In genomic region chr16:31451201-31451600, GRCh38 we compare ENCODE assay signal across 17 cellular contexts. TPM values are rescaled to one million over a fixed set of nuclear protein-coding genes. Genes with fewer than 3 reads are reported as not detected.
DNase-seq lines count a peak whose midpoint lies in the region; ATAC-seq and TF ChIP-seq lines count a peak whose summit lies in the region.
"Had no signal": no experiment of that assay in that cellular context is flagged by ENCODE, and none has a peak within 500 bp of the region (broad histone marks: within the 10 kb centered on the region; RNA-seq: fewer than 3 reads in every experiment).

No MANE protein-coding gene starts in this region.

- H4K20me1 ChIP-seq in HCT116 (ENCODE audit: insufficient read depth) (no peaks in the 10 kb centered on the region), hepatocyte (ENCODE audit: insufficient read depth, poor library complexity, severe bottlenecking) (no peaks in the 10 kb centered on the region)

- POLR2A ChIA-PET in HCT116 (lab: Charles Lee): interaction anchor here (1.3 to 1.7 kb wide), 4 partner anchors 8 to 271 kb away, joined by 3 to 8 read pairs (median 4); partner anchors contain the start of genes FUS and ZNF843

- no peak for TF ChIP-seq CTCF in HCT116 (IDR thresholded peaks at IDR 0.05 in 2 of 3, conservative IDR thresholded peaks at IDR 0.05 in 1 of 3; ENCODE audit: borderline replicate concordance in 1 of 3, insufficient read depth in 1 of 3, low read depth in 2 of 3, low read length in 2 of 3)
- TF ChIP-seq CTCF in VCaP (conservative IDR thresholded peaks at IDR 0.05): no peak
- no peak for TF ChIP-seq CTCF in hepatocyte (IDR thresholded peaks at IDR 0.05; ENCODE audit: poor library complexity)

- H3K27me3 ChIP-seq in HCT116 (ENCODE audit: insufficient read depth, low read length): no peaks in the 10 kb centered on the region
- no peaks in the 10 kb centered on the region for H3K27me3 ChIP-seq in hepatocyte
- no peaks in the 10 kb centered on the region for H3K27me3 ChIP-seq in stomach smooth muscle (ENCODE audit: control insufficient read depth in 1 of 2, insufficient read depth in 2 of 2, low read length in 2 of 2)
- H3K27me3 ChIP-seq: ascending aorta, thyroid gland had no signal

- H3K79me2 ChIP-seq in HCT116 (ENCODE audit: insufficient read depth, low read length) (peaks cover 11% of the 10 kb centered on the region; the same call in 1 of the 2 replicates), hepatocyte (peaks cover 11% of the 10 kb centered on the region)

- no TSS peak for BruUV-seq in HCT116 (replicated peaks; lab: Mats Ljungman, UMichigan)

- H2AFZ ChIP-seq in HCT116 (ENCODE audit: low read depth, low read length, poor library complexity, severe bottlenecking): no peak overlapping the region
- H2AFZ ChIP-seq in hepatocyte: no peak overlapping the region

- H3K4me2 ChIP-seq in HCT116 (ENCODE audit: low read length): peak overlapping the region; percentile 50
- no peak overlapping the region for H3K4me2 ChIP-seq in hepatocyte

- intact Hi-C loops in HCT116 (cut with micrococcal nuclease): loop anchor here (10.0 kb wide), 2 partner anchors 236 to 376 kb away; partner anchors contain the start of genes PYDC1, TRIM72, ZNF646 and ZNF668

- CTCF ChIA-PET in HCT116 (lab: Charles Lee): interaction anchor here (0.9 to 6.0 kb wide), 6 partner anchors 7 to 309 kb away, joined by 3 to 36 read pairs (median 4); partner anchors contain the start of genes ARMC5 and ZNF843

- ATAC-seq in HCT116 (no peak), GM19455 (IDR thresholded peaks at IDR 0.05; ENCODE audit: unreplicated experiment) (no peak)

- H3K4me1 ChIP-seq in HCT116 (ENCODE audit: control insufficient read depth in 1 of 2, insufficient read depth in 2 of 2, low read length in 2 of 2) (peaks cover 27 to 44% of the 10 kb centered on the region in 2 experiments), hepatocyte (ENCODE audit: insufficient read depth) (peaks cover 25% of the 10 kb centered on the region), stomach smooth muscle (ENCODE audit: control insufficient read depth, insufficient read depth, low read length) (peaks cover 31% of the 10 kb centered on the region)

- DNase-seq in HCT116 (ENCODE audit: low read depth, low spot score) (no peak), hepatocyte (ENCODE audit: low spot score) (no peak), H4 (ENCODE audit: low spot score) (no peak), T1000 (lab: John Stamatoyannopoulos, UW) (no peak)
- DNase-seq: activated CD8-positive, alpha-beta T cell treated with anti-CD3 and anti-CD28 coated beads for 36 hours; activated gamma-delta T cell; CD4-positive, alpha-beta memory T cell; DND-41; NCI-H1048; NCI-H2107 had no signal

- H3K9me2 ChIP-seq in HCT116 (ENCODE audit: insufficient read depth) (no peaks in the 10 kb centered on the region), hepatocyte (replicated peaks; ENCODE audit: insufficient read depth) (no peaks in the 10 kb centered on the region)

- no peaks in the 10 kb centered on the region for H3K9me3 ChIP-seq in HCT116 (ENCODE audit: control insufficient read depth in 1 of 2, insufficient read depth in 1 of 2, low read depth in 1 of 2, low read length in 2 of 2)
- H3K9me3 ChIP-seq in hepatocyte (ENCODE audit: low read depth): no peaks in the 10 kb centered on the region
- no peaks in the 10 kb centered on the region for H3K9me3 ChIP-seq in stomach smooth muscle (ENCODE audit: control insufficient read depth in 2 of 2, low read length in 2 of 2)
- H3K9me3 ChIP-seq: ascending aorta, thyroid gland had no signal

- no peak for TF ChIP-seq RAD21 in HCT116 (IDR thresholded peaks at IDR 0.05; ENCODE audit: low read depth)

- peak overlapping the region; percentile 30 for H3K9ac ChIP-seq in HCT116 (ENCODE audit: low read length)
- peak overlapping the region; percentile 21 to 46 for H3K9ac ChIP-seq in stomach smooth muscle (ENCODE audit: low read length in 2 of 2)

- RAD21 ChIA-PET in HCT116 (lab: Charles Lee; ENCODE audit: low non-redundant PET in 1 of 2, low total read pairs in 2 of 2, uncharacterized antibody in 2 of 2, unreplicated experiment in 2 of 2): no interaction called here

- H3K4me3 ChIP-seq in HCT116 (replicated peaks in 1 of 2; ENCODE audit: low read depth in 1 of 2, low read length in 2 of 2): no peak overlapping the region
- no peak overlapping the region for H3K4me3 ChIP-seq in hepatocyte
- no peak overlapping the region for H3K4me3 ChIP-seq in stomach smooth muscle (ENCODE audit: low read length in 2 of 2)
- H3K4me3 ChIP-seq: ascending aorta, thyroid gland had no signal

- no peak for TF ChIP-seq POLR2A in HCT116 (IDR thresholded peaks at IDR 0.05; ENCODE audit: borderline replicate concordance, extremely low read depth, insufficient read depth, insufficient read length)

- 89% methylated on average over 5 of the region's 5 CpGs for WGBS in hepatocyte (ENCODE audit: low lambda C conversion rate, missing lambda C conversion rate)

- H3K27ac ChIP-seq in HCT116 (ENCODE audit: low read depth, low read length) (no peak overlapping the region), VCaP (peak overlapping the region; percentile 62), hepatocyte (peak overlapping the region; percentile 35), stomach smooth muscle (ENCODE audit: low read length) (no peak overlapping the region)

- H3K36me3 ChIP-seq in HCT116 (ENCODE audit: control insufficient read depth in 1 of 2, insufficient read depth in 2 of 2, low read length in 2 of 2): no peaks in the 10 kb centered on the region
- no peaks in the 10 kb centered on the region for H3K36me3 ChIP-seq in hepatocyte (replicated peaks; ENCODE audit: insufficient read depth, low read depth)
- H3K36me3 ChIP-seq in stomach smooth muscle (ENCODE audit: control insufficient read depth in 2 of 2, insufficient read depth in 2 of 2, low read length in 2 of 2): peaks cover 0 to 3% of the 10 kb centered on the region in 2 donors
- H3K36me3 ChIP-seq: ascending aorta, thyroid gland had no signal

TF ChIP-seq in HCT116, 20 proteins besides CTCF, POLR2A, EP300 and RAD21:
- TF ChIP-seq SIN3A (IDR thresholded peaks at IDR 0.05; ENCODE audit: low read depth) (no peak), ZNF274 (IDR thresholded peaks at IDR 0.05; ENCODE audit: low read depth, low read length) (no peak), CBX3 (IDR thresholded peaks at IDR 0.05; ENCODE audit: low read depth) (no peak), ZFX (IDR thresholded peaks at IDR 0.05) (no peak), EZH2 (IDR thresholded peaks at IDR 0.05) (no peak), EGR1 (IDR thresholded peaks at IDR 0.05; ENCODE audit: low read depth) (no peak), MAX (IDR thresholded peaks at IDR 0.05) (no peak), SP1 (IDR thresholded peaks at IDR 0.05; ENCODE audit: low read depth) (no peak), FOSL1 (IDR thresholded peaks at IDR 0.05; ENCODE audit: low read depth) (no peak), ELF1 (IDR thresholded peaks at IDR 0.05; ENCODE audit: borderline replicate concordance, low read depth) (no peak), CEBPB (IDR thresholded peaks at IDR 0.05; ENCODE audit: low read depth) (no peak), JUND (IDR thresholded peaks at IDR 0.05) (no peak), ATF3 (IDR thresholded peaks at IDR 0.05) (no peak), EZH2phosphoT487 (IDR thresholded peaks at IDR 0.05; ENCODE audit: borderline replicate concordance) (no peak), ZBTB33 (IDR thresholded peaks at IDR 0.05; ENCODE audit: extremely low read depth, insufficient replicate concordance, low read length) (no peak)

RNA-seq across cellular contexts. Expression of gene ARMC5, which starts 8.1 kb away (rescaled TPM):
- total RNA-seq in HCT116 (2021; ENCODE audit: unreplicated experiment) (11.8 TPM), hepatocyte (11.4 and 12.2 TPM in 2 replicates)
- 9.9 and 10.2 TPM in 2 replicates for polyA plus RNA-seq in HCT116 (2012)
- polyA plus RNA-seq in hepatocyte: 19.4 and 19.6 TPM in 2 replicates
- total RNA-seq in H4 (2014; rRNA removed; shearing (Covaris generic)): 5.2 and 5.5 TPM in 2 replicates

RNA-seq across cellular contexts. Expression of gene ZNF843, which starts 8.6 kb away (rescaled TPM):
- total RNA-seq in HCT116 (2021; ENCODE audit: unreplicated experiment) (0.69 TPM), hepatocyte (1.2 and 1.7 TPM in 2 replicates)
- polyA plus RNA-seq in HCT116 (2012): 0.42 and 0.60 TPM in 2 replicates
- 0.54 and 0.64 TPM in 2 replicates for polyA plus RNA-seq in hepatocyte
- 0.08 TPM in 1 of 2 replicates, not detected in the other for total RNA-seq in H4 (2014; rRNA removed; shearing (Covaris generic))
- total RNA-seq: activated CD8-positive, alpha-beta T cell treated with anti-CD3 and anti-CD28 coated beads for 36 hours had no signal
- polyA plus RNA-seq: CD4-positive, alpha-beta memory T cell had no signal

RNA-seq across cellular contexts. Expression of gene TGFB1I1, which starts 20.8 kb away (rescaled TPM):
- total RNA-seq in HCT116 (2021; ENCODE audit: unreplicated experiment) (8.7 TPM), hepatocyte (14.5 and 15.7 TPM in 2 replicates)
- 12.0 and 12.8 TPM in 2 replicates for polyA plus RNA-seq in HCT116 (2012)
- 34.8 and 35.4 TPM in 2 replicates for polyA plus RNA-seq in hepatocyte
- 12.8 and 18.9 TPM in 2 replicates for total RNA-seq in H4 (2014; rRNA removed; shearing (Covaris generic))

RNA-seq across cellular contexts. Expression of gene COX6A2, which starts 23.0 kb away (rescaled TPM):
- not detected for total RNA-seq in HCT116 (2021; ENCODE audit: unreplicated experiment)
- polyA plus RNA-seq in HCT116 (2012): not detected in 2 replicates
- not detected in 2 replicates for total RNA-seq in hepatocyte
- 1.7 TPM in 1 of 2 replicates, not detected in the other for polyA plus RNA-seq in hepatocyte
- not detected in 2 replicates for total RNA-seq in H4 (2014; rRNA removed; shearing (Covaris generic))
- total RNA-seq: activated CD8-positive, alpha-beta T cell treated with anti-CD3 and anti-CD28 coated beads for 36 hours; ascending aorta; CD4-positive, alpha-beta memory T cell; dermis microvascular lymphatic vessel endothelial cell; neural crest cell; thyroid gland had no signal
- polyA plus RNA-seq: CD4-positive, alpha-beta memory T cell had no signal

RNA-seq across cellular contexts. Expression of gene SLC5A2, which starts 31.7 kb away (rescaled TPM):
- total RNA-seq in HCT116 (2021; ENCODE audit: unreplicated experiment) (0.10 TPM), hepatocyte (2.3 and 2.5 TPM in 2 replicates)
- polyA plus RNA-seq in HCT116 (2012): 0.94 and 4.3 TPM in 2 replicates
- 7.5 and 12.7 TPM in 2 replicates for polyA plus RNA-seq in hepatocyte
- total RNA-seq in H4 (2014; rRNA removed; shearing (Covaris generic)): not detected in 2 replicates
- total RNA-seq: activated CD8-positive, alpha-beta T cell treated with anti-CD3 and anti-CD28 coated beads for 36 hours; dermis microvascular lymphatic vessel endothelial cell; neural crest cell had no signal

Comparison
In these comparisons a context has a peak if more than half of its experiments do, and no peak if none do; other contexts are left out.
1. H3K27ac ChIP-seq: peak in VCaP (single experiment) and hepatocyte (single experiment); none in HCT116 (single experiment) and stomach smooth muscle (single experiment).